ENCODE assay signal across 1 cellular context in the genomic region with DNA sequence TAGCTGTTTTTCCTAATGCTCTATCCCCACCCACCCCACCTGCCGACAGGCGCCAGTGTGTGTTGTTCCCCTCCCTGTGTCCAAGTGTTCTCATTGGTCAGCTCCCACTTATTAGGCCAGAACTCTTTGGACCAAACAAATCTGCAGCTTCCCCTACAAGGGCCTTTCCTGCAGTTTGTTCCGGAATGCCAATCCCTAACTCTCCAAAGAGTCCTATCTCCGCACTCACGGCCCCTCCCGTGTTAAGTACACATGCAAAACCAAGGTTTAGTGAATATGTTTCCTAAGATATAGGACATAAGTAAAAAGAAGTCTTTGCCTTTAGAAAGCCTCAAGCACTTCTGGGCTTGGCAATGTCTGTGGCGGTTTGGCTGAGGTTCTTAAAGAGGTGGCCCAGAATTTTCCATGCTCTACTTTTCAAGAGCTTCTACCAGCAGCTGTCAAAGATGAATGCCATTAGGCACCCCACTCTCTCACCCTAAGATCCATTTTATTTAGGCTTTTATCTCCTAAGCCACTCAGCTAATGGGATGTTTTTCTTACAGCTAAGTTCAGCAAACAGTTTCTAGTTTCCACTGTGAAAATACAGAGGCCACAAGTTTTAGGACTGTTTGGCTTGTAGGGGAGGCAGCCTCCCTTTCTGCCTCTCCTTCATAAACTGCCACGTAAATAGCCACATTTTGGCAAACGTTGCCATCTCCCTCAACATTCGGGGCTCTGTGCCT.
TF ChIP-seq lines count a peak whose summit lies in the region.

No MANE protein-coding gene starts in this region.

TF ChIP-seq in WTC11, 78 proteins besides CTCF, POLR2A, EP300 and RAD21 (continued from another document):
- TF ChIP-seq ZNF396 (CRISPR knock-in tag; IDR thresholded peaks at IDR 0.05; ENCODE audit: borderline replicate concordance) (no peak), NFE2L1 (CRISPR knock-in tag; IDR thresholded peaks at IDR 0.05) (no peak)
